Comparison of ENCODE assay signal across 2 cellular contexts in the genomic region with DNA sequence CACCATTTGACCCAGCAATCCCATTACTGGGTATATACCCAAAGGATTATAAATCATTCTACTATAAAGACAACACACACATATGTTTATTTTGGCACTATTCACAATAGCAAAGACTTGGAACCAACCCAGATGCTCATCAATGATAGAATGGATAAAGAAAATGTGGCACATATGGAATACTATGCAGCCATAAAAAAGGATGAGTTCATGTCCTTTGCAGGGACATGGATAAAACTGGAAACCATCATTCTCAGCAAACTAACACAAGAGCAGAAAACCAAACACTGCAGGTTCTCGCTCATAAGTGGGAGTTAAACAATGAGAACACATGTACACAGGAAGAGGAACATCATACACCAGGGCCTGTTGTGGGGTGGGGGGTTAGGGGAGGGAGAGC. TPM values are rescaled to one million over a fixed set of nuclear protein-coding genes. Genes with fewer than 3 reads are reported as not detected.
"Had no signal": no experiment of that assay in that cellular context is flagged by ENCODE, and none has a peak within 500 bp of the region (broad histone marks: within the 10 kb centered on the region; RNA-seq: fewer than 3 reads in every experiment).

No MANE protein-coding gene starts in this region.

RNA-seq across cellular contexts. Expression of gene WNT7A, which starts 48.9 kb away (rescaled TPM):
- total RNA-seq: G401 had no signal
- polyA plus RNA-seq: GM12878 had no signal
